ENCODE assay signal across 26 cellular contexts in genomic region chr2:11051280-11051679, GRCh38.
"Had no signal": no experiment of that assay in that cellular context is flagged by ENCODE, and none has a peak within 500 bp of the region (broad histone marks: within the 10 kb centered on the region; RNA-seq: fewer than 3 reads in every experiment).

No MANE protein-coding gene starts in this region.

- H3K9me3 ChIP-seq: body of pancreas, colonic mucosa had no signal

- H3K27ac ChIP-seq: body of pancreas, colonic mucosa, epithelial cell of prostate, VCaP had no signal

- H3K4me3 ChIP-seq: body of pancreas, colonic mucosa had no signal

- ATAC-seq: activated CD8-positive, alpha-beta T cell treated with anti-CD3 and anti-CD28 coated beads for 36 hours; activated T-cell treated with anti-CD3 and anti-CD28 coated beads, Interleukin-2, amount 50 U/mL, for 4 hours; activated T-helper 17 cell treated with anti-CD3 and anti-CD28 coated beads, Interleukin-2, amount 50 U/mL, for 72 hours; body of pancreas; WTC11 had no signal

- H3K36me3 ChIP-seq: colonic mucosa had no signal

- H3K4me1 ChIP-seq: body of pancreas, colonic mucosa had no signal

- H3K27me3 ChIP-seq: body of pancreas, colonic mucosa had no signal

- DNase-seq: activated CD4-positive, alpha-beta T cell treated with anti-CD3 and anti-CD28 coated beads for 1 hour; activated CD4-positive, alpha-beta T cell treated with anti-CD3 and anti-CD28 coated beads for 4 hours; activated CD4-positive, alpha-beta T cell treated with anti-CD3 and anti-CD28 coated beads, Interleukin-2, amount 50 U/mL, for 1 hour; activated CD4-positive, alpha-beta T cell treated with anti-CD3 and anti-CD28 coated beads, Interleukin-2, amount 50 U/mL, for 48 hours; activated CD8-positive, alpha-beta memory T cell treated with anti-CD3 and anti-CD28 coated beads for 24 hours; activated CD8-positive, alpha-beta T cell treated with anti-CD3 and anti-CD28 coated beads for 36 hours; activated effector memory CD4-positive, alpha-beta T cell treated with Interleukin-2 at 50 U/mL for 16 hours; activated gamma-delta T cell treated with Interleukin-2 at 50 U/mL for 16 hours; activated naive CD4-positive, alpha-beta T cell treated with anti-CD3 and anti-CD28 coated beads, Interleukin-2, amount 50 U/mL, for 16 hours; activated naive CD4-positive, alpha-beta T cell treated with Interleukin-2 at 50 U/mL for 16 hours; activated T-cell treated with anti-CD3 and anti-CD28 coated beads, Interleukin-2, amount 50 U/mL, for 4 hours; amniotic stem cell; body of pancreas; central memory CD4-positive, alpha-beta T cell; cerebellar nuclear complex; colonic mucosa; effector CD8-positive, alpha-beta T cell; foreskin fibroblast; T-helper 2 cell had no signal

- FAIRE-seq: endometrium, endothelial cell of umbilical vein, frontal cortex had no signal
